9 cellular contexts compared by ENCODE assay signal in genomic region chr17:60523822-60524221, GRCh38. TPM values are rescaled to one million over a fixed set of nuclear protein-coding genes. Genes with fewer than 3 reads are reported as not detected.
A peak's percentile ranks its signal among the peaks of the same experiment; 100 is the strongest.
DNase-seq lines count a peak whose midpoint lies in the region; ATAC-seq and TF ChIP-seq lines count a peak whose summit lies in the region.
"Had no signal": no experiment of that assay in that cellular context is flagged by ENCODE, and none has a peak within 500 bp of the region (broad histone marks: within the 10 kb centered on the region; RNA-seq: fewer than 3 reads in every experiment).

No MANE protein-coding gene starts in this region.

- H3K27me3 ChIP-seq in Caco-2 (replicated peaks; ENCODE audit: control insufficient read depth, insufficient read depth, low read length) (no peaks in the 10 kb centered on the region), NT2/D1 (ENCODE audit: insufficient read depth, insufficient read length) (no peaks in the 10 kb centered on the region), neuron (ENCODE audit: insufficient read depth, low read length) (no peaks in the 10 kb centered on the region)

- H3K9ac ChIP-seq in NT2/D1 (ENCODE audit: insufficient read length, low read depth), result peak overlapping the region; percentile 29

- intact Hi-C loops in Caco-2 (cut with micrococcal nuclease; ENCODE audit: unreplicated experiment), result no loop called here

- peak overlapping the region; percentile 96 for H3K4me3 Mint-ChIP-seq in Caco-2 (ENCODE audit: unreplicated experiment)
- H3K4me3 Mint-ChIP-seq in effector memory CD8-positive, alpha-beta T cell, result peak overlapping the region; percentile 88 to 96

- CTCF ChIA-PET in Caco-2 (lab: Charles Lee), result interaction anchor here (0.6 kb wide), 1 partner anchor 156 kb away, joined by 3 read pairs; no protein-coding TSS in a partner anchor

- no peak for TF ChIP-seq CTCF in Caco-2 (IDR thresholded peaks at IDR 0.05; ENCODE audit: insufficient read depth in 1 of 2, low read depth in 1 of 2, low read length in 1 of 2, severe bottlenecking in 1 of 2, unreplicated experiment in 1 of 2)

- no peaks in the 10 kb centered on the region for H3K27me3 Mint-ChIP-seq in Caco-2 (ENCODE audit: insufficient read depth, unreplicated experiment)
- H3K27me3 Mint-ChIP-seq in effector memory CD8-positive, alpha-beta T cell, result no peaks in the 10 kb centered on the region

- no peaks in the 10 kb centered on the region for H3K36me3 ChIP-seq in Caco-2 (ENCODE audit: control insufficient read depth, insufficient read depth, low read length)
- peaks cover 38% of the 10 kb centered on the region for H3K36me3 ChIP-seq in NT2/D1 (ENCODE audit: insufficient read depth, insufficient read length, low read length)
- H3K36me3 ChIP-seq in neuron (ENCODE audit: insufficient read depth, low read length), result peaks cover 17% of the 10 kb centered on the region

- H3K36me3 Mint-ChIP-seq in Caco-2 (ENCODE audit: insufficient read depth, unreplicated experiment), result peaks cover 35% of the 10 kb centered on the region
- peaks cover 26% of the 10 kb centered on the region for H3K36me3 Mint-ChIP-seq in effector memory CD8-positive, alpha-beta T cell (ENCODE audit: insufficient read depth)

- DNase-seq in Caco-2, result no peak
- no peak for DNase-seq in NT2/D1 (ENCODE audit: low read depth, low spot score)
- no peak for DNase-seq in effector memory CD8-positive, alpha-beta T cell
- DNase-seq in NCI-H2196 treated with DMSO at 0.1 percent for 48 hours (lab: John Stamatoyannopoulos, UW; ENCODE audit: unreplicated experiment), result no peak
- DNase-seq in occipital lobe (lab: John Stamatoyannopoulos, UW), result no peak
- DNase-seq in middle frontal gyrus (ENCODE audit: extremely low spot score, low spot score), result no peak
- DNase-seq: NCI-H526 had no signal

- no peak overlapping the region for H3K27ac Mint-ChIP-seq in Caco-2 (ENCODE audit: unreplicated experiment)
- H3K27ac Mint-ChIP-seq in effector memory CD8-positive, alpha-beta T cell, result peak overlapping the region; percentile 99

- POLR2A ChIA-PET in Caco-2 (lab: Charles Lee), result interaction anchor here (0.6 kb wide), 1 partner anchor 18 kb away, joined by 3 read pairs; no protein-coding TSS in a partner anchor

- no peaks in the 10 kb centered on the region for H3K9me3 ChIP-seq in Caco-2
- peaks cover 6% of the 10 kb centered on the region; the same call in 1 of the 2 replicates for H3K9me3 ChIP-seq in NT2/D1 (ENCODE audit: insufficient read depth, low read length)
- no peaks in the 10 kb centered on the region for H3K9me3 ChIP-seq in neuron (ENCODE audit: low read length)

- no TSS peak for BruUV-seq in Caco-2 (replicated peaks; lab: Mats Ljungman, UMichigan)

- no peak for ATAC-seq in effector memory CD8-positive, alpha-beta T cell (replicated peaks)
- no peak for ATAC-seq in HG03378 (IDR thresholded peaks at IDR 0.05; ENCODE audit: unreplicated experiment)

- no peak overlapping the region for H2AFZ ChIP-seq in neuron (ENCODE audit: low read depth, low read length)

- no peaks in the 10 kb centered on the region for H3K4me1 Mint-ChIP-seq in Caco-2 (ENCODE audit: low read depth, unreplicated experiment)
- H3K4me1 Mint-ChIP-seq in effector memory CD8-positive, alpha-beta T cell (ENCODE audit: low read depth in 2 of 2), result peaks cover 28 to 52% of the 10 kb centered on the region in 2 donors

- no peaks in the 10 kb centered on the region for H3K9me3 Mint-ChIP-seq in Caco-2 (ENCODE audit: unreplicated experiment)
- no peaks in the 10 kb centered on the region for H3K9me3 Mint-ChIP-seq in effector memory CD8-positive, alpha-beta T cell

- H3K4me1 ChIP-seq in Caco-2 (peaks cover 11% of the 10 kb centered on the region), NT2/D1 (ENCODE audit: insufficient read depth, insufficient read length) (no peaks in the 10 kb centered on the region), neuron (ENCODE audit: insufficient read depth, low read length) (peaks cover 9% of the 10 kb centered on the region)

- peak overlapping the region; percentile 87 for H3K4me3 ChIP-seq in Caco-2 (ENCODE audit: low read depth, low read length)
- H3K4me3 ChIP-seq in NT2/D1 (ENCODE audit: insufficient read length, low read depth), result peak overlapping the region; percentile 1
- H3K4me3 ChIP-seq in neuron (ENCODE audit: low read length), result peak overlapping the region; percentile 99

RNA-seq across cellular contexts. Expression of gene APPBP2, which starts 2.2 kb away (rescaled TPM):
- total RNA-seq in Caco-2 (2022) (25.3 and 29.8 TPM in 2 replicates), occipital lobe (80.5 TPM)

Comparison
In these comparisons a context has a peak if more than half of its experiments do, and no peak if none do; other contexts are left out.
1. H3K4me3 ChIP-seq: peak in every context shown above with its lines; median percentile 99 in neuron; 87 in Caco-2; 1 in NT2/D1.